25 cellular contexts compared by ENCODE assay signal in the genomic region with DNA sequence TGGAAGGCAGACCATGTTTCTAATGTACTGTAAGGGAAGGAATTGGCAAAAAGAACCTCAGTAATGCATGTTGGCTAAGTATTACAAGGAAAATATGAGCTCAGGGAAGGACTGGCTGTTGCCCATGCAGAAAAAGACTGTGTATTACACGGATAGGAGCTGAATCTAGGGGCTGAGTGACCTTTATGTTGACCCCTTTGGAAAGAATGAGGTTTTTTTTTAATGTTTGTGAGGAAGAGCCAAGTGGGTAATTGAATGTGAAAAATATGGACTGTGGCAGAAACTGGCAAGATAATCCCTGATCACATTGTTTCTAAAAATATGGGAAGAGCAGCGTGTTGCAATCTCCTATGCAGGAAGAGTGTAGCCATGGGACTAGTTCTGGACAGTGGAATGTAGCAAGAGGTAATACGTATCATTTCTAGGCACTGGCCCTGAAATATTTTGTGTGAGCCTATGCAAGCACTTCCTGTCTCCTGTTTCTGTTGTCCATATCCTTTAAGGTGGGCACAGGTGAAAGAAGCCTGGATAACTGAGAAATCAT.
"Had no signal": no experiment of that assay in that cellular context is flagged by ENCODE, and none has a peak within 500 bp of the region (broad histone marks: within the 10 kb centered on the region; RNA-seq: fewer than 3 reads in every experiment).

No MANE protein-coding gene starts in this region.

- H3K27ac Mint-ChIP-seq: activated CD4-positive, alpha-beta memory T cell treated with anti-CD3 and anti-CD28 coated beads for 36 hours; activated naive CD4-positive, alpha-beta T cell treated with anti-CD3 and anti-CD28 coated beads, Interleukin-2, amount 10 ng/mL, durations not matched to agents 7 days and 5 days; activated naive CD8-positive, alpha-beta T cell treated with anti-CD3 and anti-CD28 coated beads for 36 hours; activated T-helper 17 cell treated with anti-CD3 and anti-CD28 coated beads, Interleukin-2, amount 50 U/mL, for 72 hours; IgD-negative memory B cell; T-helper 1 cell treated with Interleukin-12 subunit alpha and Interleukin-12 subunit beta and Interleukin-4 antibody, amounts not matched to agents 30 μg/mL and 1 μg/mL, for 36 hours; WTC11 had no signal

- DNase-seq: activated CD4-positive, alpha-beta memory T cell treated with anti-CD3 and anti-CD28 coated beads for 36 hours; activated CD4-positive, alpha-beta T cell treated with anti-CD3 and anti-CD28 coated beads for 48 hours; activated CD4-positive, CD25-positive, alpha-beta regulatory T cell treated with anti-CD3 and anti-CD28 coated beads, Interleukin-2, amount 50 U/mL, for 72 hours; activated CD8-positive, alpha-beta memory T cell treated with anti-CD3 and anti-CD28 coated beads for 24 hours; activated gamma-delta T cell treated with Interleukin-2 at 50 U/mL for 16 hours; activated naive CD4-positive, alpha-beta T cell treated with anti-CD3 and anti-CD28 coated beads, Interleukin-2, amount 10 ng/mL, durations not matched to agents 7 days and 5 days; activated naive CD8-positive, alpha-beta T cell treated with anti-CD3 and anti-CD28 coated beads for 36 hours; activated T-cell treated with anti-CD3 and anti-CD28 coated beads for 4 hours; activated T-cell treated with anti-CD3 and anti-CD28 coated beads, Interleukin-2, amount 50 U/mL, for 48 hours; aorta; KG1; NCI-H1092 treated with DMSO at 0.1 percent for 48 hours; NCI-H1417 treated with DMSO at 0.1 percent for 48 hours; NCI-H187; NCI-H2081; NCI-H510A treated with DMSO at 0.1 percent for 48 hours; NCI-H69; PC-3; SHP77 had no signal

- H3K27me3 ChIP-seq: breast epithelium, SJSA1 had no signal

- H3K4me3 ChIP-seq: breast epithelium, SJSA1 had no signal

- H3K36me3 ChIP-seq: breast epithelium, SJSA1 had no signal

- H3K27me3 Mint-ChIP-seq: activated CD4-positive, alpha-beta memory T cell treated with anti-CD3 and anti-CD28 coated beads for 36 hours; activated naive CD4-positive, alpha-beta T cell treated with anti-CD3 and anti-CD28 coated beads, Interleukin-2, amount 10 ng/mL, durations not matched to agents 7 days and 5 days; activated naive CD8-positive, alpha-beta T cell treated with anti-CD3 and anti-CD28 coated beads for 36 hours; activated T-helper 17 cell treated with anti-CD3 and anti-CD28 coated beads, Interleukin-2, amount 50 U/mL, for 72 hours; IgD-negative memory B cell had no signal

- H3K4me1 Mint-ChIP-seq: activated naive CD4-positive, alpha-beta T cell treated with anti-CD3 and anti-CD28 coated beads, Interleukin-2, amount 10 ng/mL, durations not matched to agents 7 days and 5 days; activated naive CD8-positive, alpha-beta T cell treated with anti-CD3 and anti-CD28 coated beads for 36 hours; activated T-helper 17 cell treated with anti-CD3 and anti-CD28 coated beads, Interleukin-2, amount 50 U/mL, for 72 hours; IgD-negative memory B cell; WTC11 had no signal

- H3K4me1 ChIP-seq: breast epithelium, SJSA1 had no signal

- H3K9me3 ChIP-seq: SJSA1 had no signal

- H3K36me3 Mint-ChIP-seq: activated CD4-positive, alpha-beta memory T cell treated with anti-CD3 and anti-CD28 coated beads for 36 hours; activated naive CD4-positive, alpha-beta T cell treated with anti-CD3 and anti-CD28 coated beads, Interleukin-2, amount 10 ng/mL, durations not matched to agents 7 days and 5 days; activated naive CD8-positive, alpha-beta T cell treated with anti-CD3 and anti-CD28 coated beads for 36 hours; IgD-negative memory B cell had no signal

- H3K27ac ChIP-seq: breast epithelium, SJSA1 had no signal

- H3K4me3 Mint-ChIP-seq: activated CD4-positive, alpha-beta memory T cell treated with anti-CD3 and anti-CD28 coated beads for 36 hours; activated naive CD4-positive, alpha-beta T cell treated with anti-CD3 and anti-CD28 coated beads, Interleukin-2, amount 10 ng/mL, durations not matched to agents 7 days and 5 days; activated naive CD8-positive, alpha-beta T cell treated with anti-CD3 and anti-CD28 coated beads for 36 hours; activated T-helper 17 cell treated with anti-CD3 and anti-CD28 coated beads, Interleukin-2, amount 50 U/mL, for 72 hours; IgD-negative memory B cell; T-helper 1 cell treated with Interleukin-12 subunit alpha and Interleukin-12 subunit beta and Interleukin-4 antibody, amounts not matched to agents 30 μg/mL and 1 μg/mL, for 36 hours; WTC11 had no signal
